1 cellular context compared by ENCODE assay signal in the genomic region with DNA sequence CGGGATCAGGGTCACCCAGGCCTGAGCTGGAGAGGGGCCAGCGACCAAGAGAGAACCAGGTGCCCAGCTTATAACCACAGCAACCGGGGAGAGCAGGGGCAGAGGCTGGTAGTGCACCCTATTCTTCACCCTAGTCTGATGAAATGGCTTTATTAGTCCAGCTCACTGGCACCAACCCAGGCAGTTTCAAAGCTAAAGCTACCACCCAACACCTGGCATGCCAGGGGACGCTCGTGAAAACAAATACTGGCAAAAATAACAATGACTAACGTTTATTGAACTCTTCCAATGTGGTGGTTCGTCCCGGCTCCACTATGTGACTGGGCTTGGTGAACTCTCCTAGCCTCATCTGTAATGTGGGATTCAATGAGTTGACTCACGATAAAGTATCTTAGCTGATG.
TF ChIP-seq lines count a peak whose summit lies in the region.

No MANE protein-coding gene starts in this region.

TF ChIP-seq in HCT116, 20 proteins besides CTCF, POLR2A, EP300 and RAD21:
- TF ChIP-seq EZH2phosphoT487 (IDR thresholded peaks at IDR 0.05; ENCODE audit: borderline replicate concordance), result no peak
- TF ChIP-seq, protein P1, sequence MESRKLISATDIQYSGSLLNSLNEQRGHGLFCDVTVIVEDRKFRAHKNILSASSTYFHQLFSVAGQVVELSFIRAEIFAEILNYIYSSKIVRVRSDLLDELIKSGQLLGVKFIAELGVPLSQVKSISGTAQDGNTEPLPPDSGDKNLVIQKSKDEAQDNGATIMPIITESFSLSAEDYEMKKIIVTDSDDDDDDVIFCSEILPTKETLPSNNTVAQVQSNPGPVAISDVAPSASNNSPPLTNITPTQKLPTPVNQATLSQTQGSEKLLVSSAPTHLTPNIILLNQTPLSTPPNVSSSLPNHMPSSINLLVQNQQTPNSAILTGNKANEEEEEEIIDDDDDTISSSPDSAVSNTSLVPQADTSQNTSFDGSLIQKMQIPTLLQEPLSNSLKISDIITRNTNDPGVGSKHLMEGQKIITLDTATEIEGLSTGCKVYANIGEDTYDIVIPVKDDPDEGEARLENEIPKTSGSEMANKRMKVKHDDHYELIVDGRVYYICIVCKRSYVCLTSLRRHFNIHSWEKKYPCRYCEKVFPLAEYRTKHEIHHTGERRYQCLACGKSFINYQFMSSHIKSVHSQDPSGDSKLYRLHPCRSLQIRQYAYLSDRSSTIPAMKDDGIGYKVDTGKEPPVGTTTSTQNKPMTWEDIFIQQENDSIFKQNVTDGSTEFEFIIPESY (IDR thresholded peaks at IDR 0.05; ENCODE audit: extremely low read depth, insufficient replicate concordance, low read length), result no peak
- TF ChIP-seq, protein P2, sequence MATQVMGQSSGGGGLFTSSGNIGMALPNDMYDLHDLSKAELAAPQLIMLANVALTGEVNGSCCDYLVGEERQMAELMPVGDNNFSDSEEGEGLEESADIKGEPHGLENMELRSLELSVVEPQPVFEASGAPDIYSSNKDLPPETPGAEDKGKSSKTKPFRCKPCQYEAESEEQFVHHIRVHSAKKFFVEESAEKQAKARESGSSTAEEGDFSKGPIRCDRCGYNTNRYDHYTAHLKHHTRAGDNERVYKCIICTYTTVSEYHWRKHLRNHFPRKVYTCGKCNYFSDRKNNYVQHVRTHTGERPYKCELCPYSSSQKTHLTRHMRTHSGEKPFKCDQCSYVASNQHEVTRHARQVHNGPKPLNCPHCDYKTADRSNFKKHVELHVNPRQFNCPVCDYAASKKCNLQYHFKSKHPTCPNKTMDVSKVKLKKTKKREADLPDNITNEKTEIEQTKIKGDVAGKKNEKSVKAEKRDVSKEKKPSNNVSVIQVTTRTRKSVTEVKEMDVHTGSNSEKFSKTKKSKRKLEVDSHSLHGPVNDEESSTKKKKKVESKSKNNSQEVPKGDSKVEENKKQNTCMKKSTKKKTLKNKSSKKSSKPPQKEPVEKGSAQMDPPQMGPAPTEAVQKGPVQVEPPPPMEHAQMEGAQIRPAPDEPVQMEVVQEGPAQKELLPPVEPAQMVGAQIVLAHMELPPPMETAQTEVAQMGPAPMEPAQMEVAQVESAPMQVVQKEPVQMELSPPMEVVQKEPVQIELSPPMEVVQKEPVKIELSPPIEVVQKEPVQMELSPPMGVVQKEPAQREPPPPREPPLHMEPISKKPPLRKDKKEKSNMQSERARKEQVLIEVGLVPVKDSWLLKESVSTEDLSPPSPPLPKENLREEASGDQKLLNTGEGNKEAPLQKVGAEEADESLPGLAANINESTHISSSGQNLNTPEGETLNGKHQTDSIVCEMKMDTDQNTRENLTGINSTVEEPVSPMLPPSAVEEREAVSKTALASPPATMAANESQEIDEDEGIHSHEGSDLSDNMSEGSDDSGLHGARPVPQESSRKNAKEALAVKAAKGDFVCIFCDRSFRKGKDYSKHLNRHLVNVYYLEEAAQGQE (IDR thresholded peaks at IDR 0.05; ENCODE audit: low read depth), result no peak
- no peak for TF ChIP-seq JUND (IDR thresholded peaks at IDR 0.05)
- TF ChIP-seq YY1 (IDR thresholded peaks at IDR 0.05; ENCODE audit: extremely low read depth, insufficient replicate concordance, low read depth, low read length), result no peak
- TF ChIP-seq CEBPB (IDR thresholded peaks at IDR 0.05; ENCODE audit: low read depth), result no peak
- no peak for TF ChIP-seq SP1 (IDR thresholded peaks at IDR 0.05; ENCODE audit: low read depth)
- TF ChIP-seq POLR2AphosphoS5 (IDR thresholded peaks at IDR 0.05; ENCODE audit: low read depth, low read length), result no peak
- no peak for TF ChIP-seq CBX3 (IDR thresholded peaks at IDR 0.05; ENCODE audit: low read depth)
- TF ChIP-seq EGR1 (IDR thresholded peaks at IDR 0.05; ENCODE audit: low read depth), result no peak
- TF ChIP-seq FOSL1 (IDR thresholded peaks at IDR 0.05; ENCODE audit: low read depth), result no peak
- TF ChIP-seq ZNF274 (IDR thresholded peaks at IDR 0.05; ENCODE audit: low read depth, low read length), result no peak
- TF ChIP-seq ZFX (IDR thresholded peaks at IDR 0.05), result no peak
